In genomic region chr5:52725781-52726180, GRCh38 we compare ENCODE assay signal across 8 cellular contexts.
DNase-seq lines count a peak whose midpoint lies in the region; ATAC-seq and TF ChIP-seq lines count a peak whose summit lies in the region.

No MANE protein-coding gene starts in this region.

- peak; percentile 26 for ATAC-seq in GM18511 (IDR thresholded peaks at IDR 0.05; ENCODE audit: unreplicated experiment)
- peak; percentile 19 for ATAC-seq in HG02870 (IDR thresholded peaks at IDR 0.05; ENCODE audit: unreplicated experiment)
- no peak for ATAC-seq in GM21515 (IDR thresholded peaks at IDR 0.05; ENCODE audit: unreplicated experiment)
- ATAC-seq in HG02763 (IDR thresholded peaks at IDR 0.05; ENCODE audit: unreplicated experiment): no peak

- no peaks in the 10 kb centered on the region for H3K36me3 ChIP-seq in mucosa of rectum (ENCODE audit: control insufficient read depth in 2 of 2, insufficient read depth in 2 of 2, low read length in 2 of 2)

- no peaks in the 10 kb centered on the region for H3K27me3 ChIP-seq in mucosa of rectum (ENCODE audit: control insufficient read depth in 2 of 2, insufficient read depth in 2 of 2, low read length in 2 of 2)

- peaks cover 8 to 12% of the 10 kb centered on the region in 2 donors for H3K4me1 ChIP-seq in mucosa of rectum (ENCODE audit: control insufficient read depth in 2 of 2, insufficient read depth in 2 of 2, low read length in 2 of 2)

- no peak overlapping the region for H3K4me3 ChIP-seq in mucosa of rectum (ENCODE audit: low read length in 2 of 2)

- H3K9me3 ChIP-seq in mucosa of rectum (ENCODE audit: control insufficient read depth in 2 of 2, low read length in 2 of 2): no peaks in the 10 kb centered on the region

- no peak for TF ChIP-seq CTCF in VCaP (conservative IDR thresholded peaks at IDR 0.05)

- H3K9ac ChIP-seq in mucosa of rectum (ENCODE audit: low read depth in 1 of 2, low read length in 2 of 2): no peak overlapping the region

- DNase-seq in COLO829 (ENCODE audit: low spot score): no peak
- no peak for DNase-seq in occipital lobe (lab: John Stamatoyannopoulos, UW)

- H3K27ac ChIP-seq in VCaP (peak overlapping the region; percentile 87), mucosa of rectum (ENCODE audit: low read depth in 2 of 2, low read length in 2 of 2) (peak overlapping the region; percentile 11 to 45)

Comparison
In these comparisons a context has a peak if more than half of its experiments do, and no peak if none do; other contexts are left out.
1. ATAC-seq: peak in GM18511 (single experiment) and HG02870 (single experiment); none in GM21515 (single experiment) and HG02763 (single experiment).